Comparison of ENCODE assay signal across 8 cellular contexts in the genomic region with DNA sequence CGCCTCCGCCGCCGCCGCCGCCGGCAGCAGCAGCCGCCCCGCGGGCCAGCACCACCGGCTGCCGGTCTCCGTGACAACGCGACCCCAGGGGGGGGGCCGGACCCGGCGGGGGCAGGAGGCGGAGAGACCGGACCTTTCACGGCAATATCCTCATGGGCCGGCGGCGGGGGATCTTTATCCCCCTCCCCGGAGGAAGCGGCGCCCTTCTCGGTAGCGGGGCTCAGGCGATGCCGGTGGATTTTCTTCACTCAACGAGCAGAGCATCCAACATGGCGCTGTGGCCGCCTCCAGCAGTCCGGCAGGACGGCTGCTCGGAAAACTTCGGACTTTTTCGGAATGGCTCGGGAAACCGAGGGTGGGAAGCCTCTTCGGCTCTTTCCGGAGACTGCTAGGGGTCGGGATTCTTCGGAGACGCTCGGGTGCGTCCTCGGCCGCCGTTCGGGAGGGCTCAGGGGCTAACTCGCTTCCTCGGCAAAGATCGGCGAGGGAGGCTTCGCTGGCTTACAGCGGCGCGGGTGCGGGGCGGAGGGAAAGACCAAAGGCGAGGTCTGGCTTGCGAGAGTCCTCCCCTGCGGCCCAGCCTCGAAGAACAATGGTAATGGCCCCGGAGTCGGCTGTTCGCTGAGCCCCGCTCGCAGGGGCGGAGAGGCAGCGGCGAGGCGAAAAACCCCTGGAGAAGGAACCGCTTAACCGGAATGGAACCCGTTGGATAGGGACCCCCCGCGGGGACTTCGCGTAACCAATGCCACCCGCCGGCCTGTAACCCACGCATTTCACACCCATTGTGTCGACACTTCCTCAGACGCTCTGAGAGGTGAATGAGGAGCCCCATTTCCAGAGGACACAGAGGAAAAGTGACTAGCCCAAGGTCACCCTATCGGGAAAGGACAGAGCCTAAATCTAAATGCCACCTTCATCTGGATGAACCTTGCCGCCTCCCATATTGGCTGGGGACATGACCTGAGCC. TPM values are rescaled to one million over a fixed set of nuclear protein-coding genes. Genes with fewer than 3 reads are reported as not detected.
A peak's percentile ranks its signal among the peaks of the same experiment; 100 is the strongest.
DNase-seq lines count a peak whose midpoint lies in the region; ATAC-seq and TF ChIP-seq lines count a peak whose summit lies in the region.

A gene with protein sequence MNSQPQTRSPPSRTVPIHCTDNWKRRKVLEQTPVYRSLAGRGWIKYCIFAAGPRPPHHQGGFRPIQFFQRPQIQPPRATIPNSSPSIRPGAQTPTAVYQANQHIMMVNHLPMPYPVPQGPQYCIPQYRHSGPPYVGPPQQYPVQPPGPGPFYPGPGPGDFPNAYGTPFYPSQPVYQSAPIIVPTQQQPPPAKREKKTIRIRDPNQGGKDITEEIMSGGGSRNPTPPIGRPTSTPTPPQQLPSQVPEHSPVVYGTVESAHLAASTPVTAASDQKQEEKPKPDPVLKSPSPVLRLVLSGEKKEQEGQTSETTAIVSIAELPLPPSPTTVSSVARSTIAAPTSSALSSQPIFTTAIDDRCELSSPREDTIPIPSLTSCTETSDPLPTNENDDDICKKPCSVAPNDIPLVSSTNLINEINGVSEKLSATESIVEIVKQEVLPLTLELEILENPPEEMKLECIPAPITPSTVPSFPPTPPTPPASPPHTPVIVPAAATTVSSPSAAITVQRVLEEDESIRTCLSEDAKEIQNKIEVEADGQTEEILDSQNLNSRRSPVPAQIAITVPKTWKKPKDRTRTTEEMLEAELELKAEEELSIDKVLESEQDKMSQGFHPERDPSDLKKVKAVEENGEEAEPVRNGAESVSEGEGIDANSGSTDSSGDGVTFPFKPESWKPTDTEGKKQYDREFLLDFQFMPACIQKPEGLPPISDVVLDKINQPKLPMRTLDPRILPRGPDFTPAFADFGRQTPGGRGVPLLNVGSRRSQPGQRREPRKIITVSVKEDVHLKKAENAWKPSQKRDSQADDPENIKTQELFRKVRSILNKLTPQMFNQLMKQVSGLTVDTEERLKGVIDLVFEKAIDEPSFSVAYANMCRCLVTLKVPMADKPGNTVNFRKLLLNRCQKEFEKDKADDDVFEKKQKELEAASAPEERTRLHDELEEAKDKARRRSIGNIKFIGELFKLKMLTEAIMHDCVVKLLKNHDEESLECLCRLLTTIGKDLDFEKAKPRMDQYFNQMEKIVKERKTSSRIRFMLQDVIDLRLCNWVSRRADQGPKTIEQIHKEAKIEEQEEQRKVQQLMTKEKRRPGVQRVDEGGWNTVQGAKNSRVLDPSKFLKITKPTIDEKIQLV (N-terminal part only) (minus strand): TSS at position 309 of the 967 bp plus-strand sequence. CDS start 174,155 bp downstream, outside the sequence.

- peak; percentile 85 for ATAC-seq in HG03196 (IDR thresholded peaks at IDR 0.05; ENCODE audit: unreplicated experiment)
- peak; percentile 96 for ATAC-seq in activated B cell treated with CpG ODN at 0.5 μM for 24 hours (ENCODE audit: low read depth)

- H3F3A ChIP-seq in smooth muscle cell (ENCODE audit: low read depth), result peaks cover 2% of the 10 kb centered on the region

- 5% methylated on average over 64 of the region's 89 CpGs for WGBS in smooth muscle cell (ENCODE audit: low lambda C conversion rate)

- no peak for TF ChIP-seq CTCF in activated B cell treated with CpG ODN at 0.5 μM for 24 hours (IDR thresholded peaks at IDR 0.05)
- no peak for TF ChIP-seq CTCF in smooth muscle cell (IDR thresholded peaks at IDR 0.05; ENCODE audit: borderline replicate concordance, insufficient read depth, poor library complexity, severe bottlenecking)

- DNase-seq in AG08395 (ENCODE audit: low spot score) (peak; percentile 99), NCI-H345 (lab: John Stamatoyannopoulos, UW) (peak; percentile 99), activated B cell treated with CpG ODN at 0.5 μM for 24 hours (peak; percentile 99), caudate nucleus (lab: John Stamatoyannopoulos, UW) (peak; percentile 82 to 99 (median 97)), iPS-NIHi7 (ENCODE audit: extremely low spot score) (peak; percentile 99), smooth muscle cell (lab: John Stamatoyannopoulos, UW; ENCODE audit: unreplicated experiment) (peak; percentile 79)

- H3K27ac Mint-ChIP-seq in activated B cell treated with CpG ODN at 0.5 μM for 24 hours, result peak within 1 kb of the TSS; percentile 92

- peak within 1 kb of the TSS; percentile 91 for H3K4me3 Mint-ChIP-seq in activated B cell treated with CpG ODN at 0.5 μM for 24 hours

- no peaks in the 10 kb centered on the region for H3K27me3 Mint-ChIP-seq in activated B cell treated with CpG ODN at 0.5 μM for 24 hours

- peak within 1 kb of the TSS; percentile 98 for H3K4me3 ChIP-seq in smooth muscle cell

- POLR2A ChIA-PET in activated B cell treated with CpG ODN at 0.5 μM for 24 hours (lab: Charles Lee), result interaction anchor here (0.7 kb wide), 1 partner anchor 157 kb away, joined by 4 read pairs; no protein-coding TSS in a partner anchor

- H3K27ac ChIP-seq in caudate nucleus (ENCODE audit: low read depth, low read length) (peak within 1 kb of the TSS; percentile 84), smooth muscle cell (ENCODE audit: low read depth) (peak within 1 kb of the TSS; percentile 82)

- CTCF ChIA-PET in activated B cell treated with CpG ODN at 0.5 μM for 24 hours (lab: Charles Lee), result no interaction called here

- H3K27me3 ChIP-seq in smooth muscle cell (ENCODE audit: low read depth), result no peaks in the 10 kb centered on the region

- peak within 1 kb of the TSS; percentile 91 for H2AFZ ChIP-seq in smooth muscle cell (ENCODE audit: low read depth)

- H3K9me3 ChIP-seq in smooth muscle cell (replicated peaks; ENCODE audit: low read depth), result no peaks in the 10 kb centered on the region

- in situ Hi-C loops in GM18951 (cut with MboI; ENCODE audit: low sequenced_read_pairs, unreplicated experiment), result no loop called here

- intact Hi-C loops in activated B cell treated with CpG ODN at 0.5 μM for 24 hours (cut with micrococcal nuclease), result loop anchor here (2.0 to 5.0 kb wide), 3 partner anchors 115 to 390 kb away; partner anchors contain the start of genes ECE1 and HP1BP3

- peak within 1 kb of the TSS; percentile 88 for H3K4me2 ChIP-seq in smooth muscle cell

- peak; percentile 86 for TF ChIP-seq POLR2A in GM18951 (IDR thresholded peaks at IDR 0.05; ENCODE audit: extremely low read depth, insufficient read depth, insufficient read length)

- no peaks in the 10 kb centered on the region for H3K36me3 ChIP-seq in smooth muscle cell (ENCODE audit: low read depth)

- peak within 1 kb of the TSS; percentile 89 for H3K9ac ChIP-seq in smooth muscle cell (ENCODE audit: low read depth)

- peaks cover 24% of the 10 kb centered on the region for H3K4me1 Mint-ChIP-seq in activated B cell treated with CpG ODN at 0.5 μM for 24 hours

- H3K4me1 ChIP-seq in smooth muscle cell (ENCODE audit: low read depth), result peaks cover 9% of the 10 kb centered on the region

- H3K79me2 ChIP-seq in smooth muscle cell (ENCODE audit: low read depth), result peaks cover 40% of the 10 kb centered on the region

- H4K20me1 ChIP-seq in smooth muscle cell (ENCODE audit: low read depth), result peaks cover 33% of the 10 kb centered on the region

- no peaks in the 10 kb centered on the region for H3K9me3 Mint-ChIP-seq in activated B cell treated with CpG ODN at 0.5 μM for 24 hours

- H3K36me3 Mint-ChIP-seq in activated B cell treated with CpG ODN at 0.5 μM for 24 hours (ENCODE audit: low read depth), result peaks cover 16% of the 10 kb centered on the region

RNA-seq across cellular contexts. Expression of the gene that starts here (rescaled TPM):
- 68.4 and 81.3 TPM in 2 replicates for total RNA-seq in activated B cell treated with CpG ODN at 0.5 μM for 24 hours
- total RNA-seq in smooth muscle cell, result 49.5 and 56.2 TPM in 2 replicates
- 26.1 and 31.5 TPM in 2 replicates for polyA plus RNA-seq in smooth muscle cell

Comparison
In these comparisons a context has a peak if more than half of its experiments do, and no peak if none do; other contexts are left out.
1. Peak in every context shown above with its lines: DNase-seq, ATAC-seq, H3K4me3 ChIP-seq and H3K27ac ChIP-seq.